8 cellular contexts compared by ENCODE assay signal in the genomic region with DNA sequence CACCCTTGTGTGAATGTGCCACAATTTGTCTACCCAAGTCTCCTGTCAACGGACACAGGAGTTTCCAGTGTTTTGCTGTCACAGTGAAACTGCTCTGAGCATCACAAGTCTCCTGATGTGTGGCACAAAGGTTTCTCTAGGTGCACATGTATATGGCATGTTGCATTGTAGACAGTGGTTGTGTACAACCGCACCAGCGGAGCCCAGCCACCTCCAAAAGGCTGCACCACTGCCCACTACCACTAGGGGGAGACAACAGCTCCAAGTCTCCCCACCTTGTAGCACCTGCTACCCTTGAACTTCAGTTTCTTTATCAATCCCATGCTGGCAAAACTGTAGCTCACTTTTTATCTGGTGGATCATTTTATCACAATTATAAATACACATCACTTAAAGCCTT.
DNase-seq lines count a peak whose midpoint lies in the region; TF ChIP-seq lines count a peak whose summit lies in the region.
"Had no signal": no experiment of that assay in that cellular context is flagged by ENCODE, and none has a peak within 500 bp of the region (broad histone marks: within the 10 kb centered on the region; RNA-seq: fewer than 3 reads in every experiment).

No MANE protein-coding gene starts in this region.

- POLR2A ChIA-PET in RWPE1 (lab: Yijun Ruan, JAX; ENCODE audit: low non-redundant PET): no interaction called here
- POLR2A ChIA-PET in activated CD4-positive, alpha-beta T cell treated with anti-CD3 and anti-CD28 coated beads, Interleukin-2, amount 10 ng/mL, durations not matched to agents 7 days and 5 days (lab: Charles Lee): no interaction called here

- no peak overlapping the region for H3K4me3 Mint-ChIP-seq in activated CD4-positive, alpha-beta T cell treated with anti-CD3 and anti-CD28 coated beads, Interleukin-2, amount 10 ng/mL, durations not matched to agents 7 days and 5 days

- H3K27ac Mint-ChIP-seq in activated CD4-positive, alpha-beta T cell treated with anti-CD3 and anti-CD28 coated beads, Interleukin-2, amount 10 ng/mL, durations not matched to agents 7 days and 5 days: no peak overlapping the region

- peak; percentile 56 for TF ChIP-seq CTCF in GM12875 (IDR thresholded peaks at IDR 0.05; ENCODE audit: borderline replicate concordance, insufficient read depth, low read depth, low read length)
- peak; percentile 31 for TF ChIP-seq CTCF in RWPE1 (conservative IDR thresholded peaks at IDR 0.05; ENCODE audit: low read depth)
- peak; percentile 21 for TF ChIP-seq CTCF in liver (IDR thresholded peaks at IDR 0.05; ENCODE audit: low read depth, low read length, missing input control)

- H3K4me1 Mint-ChIP-seq in activated CD4-positive, alpha-beta T cell treated with anti-CD3 and anti-CD28 coated beads, Interleukin-2, amount 10 ng/mL, durations not matched to agents 7 days and 5 days: no peaks in the 10 kb centered on the region

- no peaks in the 10 kb centered on the region for H3K36me3 ChIP-seq in liver (ENCODE audit: control insufficient read depth in 4 of 4, insufficient read depth in 3 of 4, low read depth in 1 of 4, low read length in 3 of 4)

- H3K4me3 ChIP-seq in GM12875 (ENCODE audit: low read depth, low read length): no peak overlapping the region
- no peak overlapping the region for H3K4me3 ChIP-seq in liver (ENCODE audit: low read depth in 1 of 3, low read length in 3 of 3)

- peak; percentile 30 for DNase-seq in CMK (ENCODE audit: low read depth)
- DNase-seq in RWPE1 (ENCODE audit: low spot score): no peak
- DNase-seq in NCI-H2107 (lab: John Stamatoyannopoulos, UW): no peak
- DNase-seq in NCI-H2029 treated with DMSO at 0.1 percent for 48 hours (lab: John Stamatoyannopoulos, UW): no peak
- DNase-seq in activated CD4-positive, alpha-beta T cell treated with anti-CD3 and anti-CD28 coated beads, Interleukin-2, amount 10 ng/mL, durations not matched to agents 7 days and 5 days: no peak
- DNase-seq: activated CD8-positive, alpha-beta memory T cell treated with anti-CD3 and anti-CD28 coated beads for 24 hours had no signal

- H3K4me1 ChIP-seq in liver (ENCODE audit: control insufficient read depth in 4 of 4, insufficient read depth in 4 of 4, low read length in 3 of 4): peaks cover 0 to 2% (median 0%) of the 10 kb centered on the region in 4 donors

- no peak overlapping the region for H3K9ac ChIP-seq in liver (ENCODE audit: low read depth in 1 of 2, low read length in 2 of 2)

- CTCF ChIA-PET in RWPE1 (lab: Yijun Ruan, JAX): interaction anchor here (0.5 to 0.7 kb wide), 4 partner anchors 11 to 140 kb away, joined by 3 to 4 read pairs (median 3); no protein-coding TSS in a partner anchor
- CTCF ChIA-PET in activated CD4-positive, alpha-beta T cell treated with anti-CD3 and anti-CD28 coated beads, Interleukin-2, amount 10 ng/mL, durations not matched to agents 7 days and 5 days (lab: Charles Lee): no interaction called here

- no peak overlapping the region for H3K27ac ChIP-seq in RWPE1
- no peak overlapping the region for H3K27ac ChIP-seq in liver (ENCODE audit: low read depth in 1 of 2, low read length in 2 of 2)

- 84% methylated on average over 3 of the region's 3 CpGs for WGBS in liver

- H3K36me3 Mint-ChIP-seq in activated CD4-positive, alpha-beta T cell treated with anti-CD3 and anti-CD28 coated beads, Interleukin-2, amount 10 ng/mL, durations not matched to agents 7 days and 5 days (ENCODE audit: low read depth): no peaks in the 10 kb centered on the region

- H3K9me3 ChIP-seq in liver (ENCODE audit: control insufficient read depth in 4 of 4, low read length in 3 of 4): peaks cover 0 to 8% (median 4%) of the 10 kb centered on the region in 4 donors

- no peaks in the 10 kb centered on the region for H3K9me3 Mint-ChIP-seq in activated CD4-positive, alpha-beta T cell treated with anti-CD3 and anti-CD28 coated beads, Interleukin-2, amount 10 ng/mL, durations not matched to agents 7 days and 5 days

- TF ChIP-seq RAD21 in liver (IDR thresholded peaks at IDR 0.05): no peak

- H3K27me3 ChIP-seq in liver (ENCODE audit: control insufficient read depth in 4 of 4, insufficient read depth in 4 of 4, low read length in 3 of 4): no peaks in the 10 kb centered on the region

- H3K27me3 Mint-ChIP-seq in activated CD4-positive, alpha-beta T cell treated with anti-CD3 and anti-CD28 coated beads, Interleukin-2, amount 10 ng/mL, durations not matched to agents 7 days and 5 days: no peaks in the 10 kb centered on the region

TF ChIP-seq in liver, 16 proteins besides CTCF, POLR2A, EP300 and RAD21:
- TF ChIP-seq RXRA (IDR thresholded peaks at IDR 0.05): no peak
- no peak for TF ChIP-seq EGR1 (IDR thresholded peaks at IDR 0.05; ENCODE audit: low read depth in 2 of 2)
- no peak for TF ChIP-seq NR2F2 (IDR thresholded peaks at IDR 0.05)
- TF ChIP-seq YY1 (IDR thresholded peaks at IDR 0.05): no peak
- TF ChIP-seq, protein P1, sequence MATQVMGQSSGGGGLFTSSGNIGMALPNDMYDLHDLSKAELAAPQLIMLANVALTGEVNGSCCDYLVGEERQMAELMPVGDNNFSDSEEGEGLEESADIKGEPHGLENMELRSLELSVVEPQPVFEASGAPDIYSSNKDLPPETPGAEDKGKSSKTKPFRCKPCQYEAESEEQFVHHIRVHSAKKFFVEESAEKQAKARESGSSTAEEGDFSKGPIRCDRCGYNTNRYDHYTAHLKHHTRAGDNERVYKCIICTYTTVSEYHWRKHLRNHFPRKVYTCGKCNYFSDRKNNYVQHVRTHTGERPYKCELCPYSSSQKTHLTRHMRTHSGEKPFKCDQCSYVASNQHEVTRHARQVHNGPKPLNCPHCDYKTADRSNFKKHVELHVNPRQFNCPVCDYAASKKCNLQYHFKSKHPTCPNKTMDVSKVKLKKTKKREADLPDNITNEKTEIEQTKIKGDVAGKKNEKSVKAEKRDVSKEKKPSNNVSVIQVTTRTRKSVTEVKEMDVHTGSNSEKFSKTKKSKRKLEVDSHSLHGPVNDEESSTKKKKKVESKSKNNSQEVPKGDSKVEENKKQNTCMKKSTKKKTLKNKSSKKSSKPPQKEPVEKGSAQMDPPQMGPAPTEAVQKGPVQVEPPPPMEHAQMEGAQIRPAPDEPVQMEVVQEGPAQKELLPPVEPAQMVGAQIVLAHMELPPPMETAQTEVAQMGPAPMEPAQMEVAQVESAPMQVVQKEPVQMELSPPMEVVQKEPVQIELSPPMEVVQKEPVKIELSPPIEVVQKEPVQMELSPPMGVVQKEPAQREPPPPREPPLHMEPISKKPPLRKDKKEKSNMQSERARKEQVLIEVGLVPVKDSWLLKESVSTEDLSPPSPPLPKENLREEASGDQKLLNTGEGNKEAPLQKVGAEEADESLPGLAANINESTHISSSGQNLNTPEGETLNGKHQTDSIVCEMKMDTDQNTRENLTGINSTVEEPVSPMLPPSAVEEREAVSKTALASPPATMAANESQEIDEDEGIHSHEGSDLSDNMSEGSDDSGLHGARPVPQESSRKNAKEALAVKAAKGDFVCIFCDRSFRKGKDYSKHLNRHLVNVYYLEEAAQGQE (IDR thresholded peaks at IDR 0.05): no peak
- no peak for TF ChIP-seq JUND (IDR thresholded peaks at IDR 0.05)
- TF ChIP-seq HNF4G (IDR thresholded peaks at IDR 0.05): no peak
- TF ChIP-seq, protein P2, sequence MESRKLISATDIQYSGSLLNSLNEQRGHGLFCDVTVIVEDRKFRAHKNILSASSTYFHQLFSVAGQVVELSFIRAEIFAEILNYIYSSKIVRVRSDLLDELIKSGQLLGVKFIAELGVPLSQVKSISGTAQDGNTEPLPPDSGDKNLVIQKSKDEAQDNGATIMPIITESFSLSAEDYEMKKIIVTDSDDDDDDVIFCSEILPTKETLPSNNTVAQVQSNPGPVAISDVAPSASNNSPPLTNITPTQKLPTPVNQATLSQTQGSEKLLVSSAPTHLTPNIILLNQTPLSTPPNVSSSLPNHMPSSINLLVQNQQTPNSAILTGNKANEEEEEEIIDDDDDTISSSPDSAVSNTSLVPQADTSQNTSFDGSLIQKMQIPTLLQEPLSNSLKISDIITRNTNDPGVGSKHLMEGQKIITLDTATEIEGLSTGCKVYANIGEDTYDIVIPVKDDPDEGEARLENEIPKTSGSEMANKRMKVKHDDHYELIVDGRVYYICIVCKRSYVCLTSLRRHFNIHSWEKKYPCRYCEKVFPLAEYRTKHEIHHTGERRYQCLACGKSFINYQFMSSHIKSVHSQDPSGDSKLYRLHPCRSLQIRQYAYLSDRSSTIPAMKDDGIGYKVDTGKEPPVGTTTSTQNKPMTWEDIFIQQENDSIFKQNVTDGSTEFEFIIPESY (IDR thresholded peaks at IDR 0.05): no peak
- no peak for TF ChIP-seq FOXA2 (IDR thresholded peaks at IDR 0.05)
- no peak for TF ChIP-seq HNF4A (conservative IDR thresholded peaks at IDR 0.05)
- TF ChIP-seq, protein P3, sequence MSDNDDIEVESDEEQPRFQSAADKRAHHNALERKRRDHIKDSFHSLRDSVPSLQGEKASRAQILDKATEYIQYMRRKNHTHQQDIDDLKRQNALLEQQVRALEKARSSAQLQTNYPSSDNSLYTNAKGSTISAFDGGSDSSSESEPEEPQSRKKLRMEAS (IDR thresholded peaks at IDR 0.05): no peak
- TF ChIP-seq GABPA (IDR thresholded peaks at IDR 0.05 in 1 of 2, conservative IDR thresholded peaks at IDR 0.05 in 1 of 2): no peak
- no peak for TF ChIP-seq TAF1 (conservative IDR thresholded peaks at IDR 0.05)
- TF ChIP-seq, protein P4, sequence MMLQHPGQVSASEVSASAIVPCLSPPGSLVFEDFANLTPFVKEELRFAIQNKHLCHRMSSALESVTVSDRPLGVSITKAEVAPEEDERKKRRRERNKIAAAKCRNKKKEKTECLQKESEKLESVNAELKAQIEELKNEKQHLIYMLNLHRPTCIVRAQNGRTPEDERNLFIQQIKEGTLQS (IDR thresholded peaks at IDR 0.05): no peak
- TF ChIP-seq SP1 (IDR thresholded peaks at IDR 0.05): no peak
- no peak for TF ChIP-seq FOXA1 (IDR thresholded peaks at IDR 0.05)
